In genomic region chr12:131091976-131092691, GRCh38 we compare ENCODE assay signal across 1 cellular context.
TF ChIP-seq lines count a peak whose summit lies in the region.

No MANE protein-coding gene starts in this region.

TF ChIP-seq in GM12878, 131 proteins besides CTCF, POLR2A, EP300 and RAD21 (continued from another document):
- peak; percentile 97 for TF ChIP-seq MLLT1 (IDR thresholded peaks at IDR 0.05)
- TF ChIP-seq EED (IDR thresholded peaks at IDR 0.05; ENCODE audit: low read depth) = peak; percentile 12; the same call in 1 of the 2 replicates
- TF ChIP-seq SMAD5 (IDR thresholded peaks at IDR 0.05; ENCODE audit: low read depth) = no peak
- TF ChIP-seq RB1 (IDR thresholded peaks at IDR 0.05; ENCODE audit: borderline replicate concordance) = no peak
- no peak for TF ChIP-seq MEF2A (IDR thresholded peaks at IDR 0.05; ENCODE audit: insufficient read depth, low read depth, low read length)
- no peak for TF ChIP-seq ATF2 (IDR thresholded peaks at IDR 0.05; ENCODE audit: low read length)
- TF ChIP-seq, protein P1, sequence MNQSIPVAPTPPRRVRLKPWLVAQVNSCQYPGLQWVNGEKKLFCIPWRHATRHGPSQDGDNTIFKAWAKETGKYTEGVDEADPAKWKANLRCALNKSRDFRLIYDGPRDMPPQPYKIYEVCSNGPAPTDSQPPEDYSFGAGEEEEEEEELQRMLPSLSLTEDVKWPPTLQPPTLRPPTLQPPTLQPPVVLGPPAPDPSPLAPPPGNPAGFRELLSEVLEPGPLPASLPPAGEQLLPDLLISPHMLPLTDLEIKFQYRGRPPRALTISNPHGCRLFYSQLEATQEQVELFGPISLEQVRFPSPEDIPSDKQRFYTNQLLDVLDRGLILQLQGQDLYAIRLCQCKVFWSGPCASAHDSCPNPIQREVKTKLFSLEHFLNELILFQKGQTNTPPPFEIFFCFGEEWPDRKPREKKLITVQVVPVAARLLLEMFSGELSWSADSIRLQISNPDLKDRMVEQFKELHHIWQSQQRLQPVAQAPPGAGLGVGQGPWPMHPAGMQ (IDR thresholded peaks at IDR 0.05; ENCODE audit: borderline replicate concordance) = no peak
- TF ChIP-seq IKZF1 (conservative IDR thresholded peaks at IDR 0.05) = peak; percentile 3
- TF ChIP-seq POU2F2 (IDR thresholded peaks at IDR 0.05; ENCODE audit: borderline replicate concordance, low read depth, low read length) = no peak
- TF ChIP-seq RBBP5 (conservative IDR thresholded peaks at IDR 0.05) = no peak
- TF ChIP-seq RELB (IDR thresholded peaks at IDR 0.05; ENCODE audit: low read depth) = no peak
- no peak for TF ChIP-seq ESRRA (IDR thresholded peaks at IDR 0.05; ENCODE audit: low read length)
- peak; percentile 80; the same call in 1 of the 2 replicates for TF ChIP-seq POLR2AphosphoS5 (IDR thresholded peaks at IDR 0.05; ENCODE audit: low read length)
- TF ChIP-seq KDM1A (IDR thresholded peaks at IDR 0.05; ENCODE audit: borderline replicate concordance) = no peak
- TF ChIP-seq GABPA (IDR thresholded peaks at IDR 0.05; ENCODE audit: low read depth) = no peak
- 0 out of 2 replicates have a peak, but pooled peaks have one; percentile 61 for TF ChIP-seq HDGF (IDR thresholded peaks at IDR 0.05)
- TF ChIP-seq, protein P2, sequence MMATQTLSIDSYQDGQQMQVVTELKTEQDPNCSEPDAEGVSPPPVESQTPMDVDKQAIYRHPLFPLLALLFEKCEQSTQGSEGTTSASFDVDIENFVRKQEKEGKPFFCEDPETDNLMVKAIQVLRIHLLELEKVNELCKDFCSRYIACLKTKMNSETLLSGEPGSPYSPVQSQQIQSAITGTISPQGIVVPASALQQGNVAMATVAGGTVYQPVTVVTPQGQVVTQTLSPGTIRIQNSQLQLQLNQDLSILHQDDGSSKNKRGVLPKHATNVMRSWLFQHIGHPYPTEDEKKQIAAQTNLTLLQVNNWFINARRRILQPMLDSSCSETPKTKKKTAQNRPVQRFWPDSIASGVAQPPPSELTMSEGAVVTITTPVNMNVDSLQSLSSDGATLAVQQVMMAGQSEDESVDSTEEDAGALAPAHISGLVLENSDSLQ (IDR thresholded peaks at IDR 0.05) = peak; percentile 80
- peak; percentile 47; the same call in 1 of the 2 replicates for TF ChIP-seq SPI1 (IDR thresholded peaks at IDR 0.05; ENCODE audit: borderline replicate concordance, insufficient read depth, low read depth, low read length)
- no peak for TF ChIP-seq ZBED1 (IDR thresholded peaks at IDR 0.05; ENCODE audit: borderline replicate concordance)
- no peak for TF ChIP-seq BHLHE40 (IDR thresholded peaks at IDR 0.05; ENCODE audit: borderline replicate concordance in 1 of 2, low read depth in 2 of 2, low read length in 1 of 2)
- TF ChIP-seq, protein P3, sequence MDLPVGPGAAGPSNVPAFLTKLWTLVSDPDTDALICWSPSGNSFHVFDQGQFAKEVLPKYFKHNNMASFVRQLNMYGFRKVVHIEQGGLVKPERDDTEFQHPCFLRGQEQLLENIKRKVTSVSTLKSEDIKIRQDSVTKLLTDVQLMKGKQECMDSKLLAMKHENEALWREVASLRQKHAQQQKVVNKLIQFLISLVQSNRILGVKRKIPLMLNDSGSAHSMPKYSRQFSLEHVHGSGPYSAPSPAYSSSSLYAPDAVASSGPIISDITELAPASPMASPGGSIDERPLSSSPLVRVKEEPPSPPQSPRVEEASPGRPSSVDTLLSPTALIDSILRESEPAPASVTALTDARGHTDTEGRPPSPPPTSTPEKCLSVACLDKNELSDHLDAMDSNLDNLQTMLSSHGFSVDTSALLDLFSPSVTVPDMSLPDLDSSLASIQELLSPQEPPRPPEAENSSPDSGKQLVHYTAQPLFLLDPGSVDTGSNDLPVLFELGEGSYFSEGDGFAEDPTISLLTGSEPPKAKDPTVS (IDR thresholded peaks at IDR 0.05; ENCODE audit: low read depth, low read length) = no peak
- TF ChIP-seq ELK1 (IDR thresholded peaks at IDR 0.05; ENCODE audit: low read depth, low read length) = no peak
- peak; percentile 31; the same call in 1 of the 2 replicates for TF ChIP-seq LARP7 (IDR thresholded peaks at IDR 0.05)
- TF ChIP-seq ZNF687 (IDR thresholded peaks at IDR 0.05) = peak; percentile 27; the same call in 1 of the 2 replicates
